ENCODE assay signal across 22 cellular contexts in the genomic region with DNA sequence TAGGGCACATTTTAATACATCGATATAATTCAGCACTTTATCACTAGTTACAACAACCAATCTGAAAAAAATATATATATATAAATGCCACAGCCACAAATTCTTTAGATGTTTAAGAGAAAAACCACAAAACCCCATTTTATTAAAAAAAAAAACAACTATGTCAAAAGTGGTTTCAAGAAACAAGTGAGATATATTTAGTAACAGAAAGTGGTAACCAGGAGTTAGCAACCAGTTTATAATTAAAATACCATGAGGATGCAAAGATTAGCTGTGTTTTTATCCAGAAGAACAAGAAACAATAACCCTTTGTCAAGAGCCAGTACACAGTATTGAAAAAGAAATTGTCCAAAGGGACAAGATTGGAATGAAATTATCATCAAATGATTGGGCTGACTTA. TPM values are rescaled to one million over a fixed set of nuclear protein-coding genes. Genes with fewer than 3 reads are reported as not detected.
DNase-seq lines count a peak whose midpoint lies in the region; ATAC-seq and TF ChIP-seq lines count a peak whose summit lies in the region.
"Had no signal": no experiment of that assay in that cellular context is flagged by ENCODE, and none has a peak within 500 bp of the region (broad histone marks: within the 10 kb centered on the region; RNA-seq: fewer than 3 reads in every experiment).

No MANE protein-coding gene starts in this region.

- peak overlapping the region; percentile 48 to 89 (median 71) for H3K4me3 Mint-ChIP-seq in immature natural killer cell
- H3K4me3 Mint-ChIP-seq in osteocyte (ENCODE audit: unreplicated experiment) = no peak overlapping the region
- H3K4me3 Mint-ChIP-seq: B cell had no signal

- no peaks in the 10 kb centered on the region for H4K20me1 ChIP-seq in KMS-11 (ENCODE audit: insufficient read depth)

- no peaks in the 10 kb centered on the region for H3K27me3 ChIP-seq in KMS-11 (ENCODE audit: insufficient read depth, low read depth)
- H3K27me3 ChIP-seq: SJSA1 had no signal

- peaks cover 0 to 21% (median 9%) of the 10 kb centered on the region in 6 donors for H3K9me3 Mint-ChIP-seq in immature natural killer cell
- peaks cover 19% of the 10 kb centered on the region for H3K9me3 Mint-ChIP-seq in osteocyte (ENCODE audit: unreplicated experiment)

- H3K4me1 ChIP-seq in KMS-11 (ENCODE audit: low read depth, poor library complexity, severe bottlenecking) = peaks cover 45% of the 10 kb centered on the region
- H3K4me1 ChIP-seq: SJSA1 had no signal

- H3K27ac Mint-ChIP-seq in immature natural killer cell (peak overlapping the region in 2 of 6 donors; percentile 17 to 82), osteocyte (ENCODE audit: unreplicated experiment) (no peak overlapping the region)
- H3K27ac Mint-ChIP-seq: B cell had no signal

- DNase-seq in astrocyte of the cerebellum (ENCODE audit: low read depth) (peak; percentile 9), immature natural killer cell (peak in 2 of 3 donors; percentile 21 to 42), hypothalamus (lab: John Stamatoyannopoulos, UW) (no peak), osteocyte (ENCODE audit: extremely low spot score, unreplicated experiment) (no peak), NCI-H2107 treated with DMSO at 0.1 percent for 48 hours (lab: John Stamatoyannopoulos, UW; ENCODE audit: unreplicated experiment) (no peak)
- DNase-seq: DMS153, GM23248, H7, Kasumi-1, MV-4-11, NCI-H1105 treated with DMSO at 0.1 percent for 48 hours, NCI-H146, NCI-H1930, NCI-H2107, NCI-H446, NCI-H524 treated with DMSO at 0.1 percent for 48 hours, Right ventricle myocardium superior, RPMI8226 had no signal

- no peaks in the 10 kb centered on the region for H3K36me3 ChIP-seq in KMS-11 (ENCODE audit: insufficient read depth)
- H3K36me3 ChIP-seq: SJSA1 had no signal

- H3K9ac ChIP-seq in KMS-11 = no peak overlapping the region
- H3K9ac ChIP-seq: GM23248 had no signal

- peak overlapping the region; percentile 18; the same call in 1 of the 2 replicates for H3K27ac ChIP-seq in KMS-11
- H3K27ac ChIP-seq: GM23248, SJSA1 had no signal

- H3K4me1 Mint-ChIP-seq in immature natural killer cell = peaks cover 19 to 34% of the 10 kb centered on the region in 2 donors
- H3K4me1 Mint-ChIP-seq in osteocyte (ENCODE audit: unreplicated experiment) = peaks cover 7% of the 10 kb centered on the region

- no peaks in the 10 kb centered on the region for H3K79me2 ChIP-seq in KMS-11 (ENCODE audit: insufficient read depth, low read depth)

- H3K36me3 Mint-ChIP-seq in immature natural killer cell (peaks cover 0 to 4% (median 0%) of the 10 kb centered on the region in 3 donors), osteocyte (ENCODE audit: unreplicated experiment) (peaks cover 1% of the 10 kb centered on the region)

- H3K27me3 Mint-ChIP-seq in immature natural killer cell (ENCODE audit: low read depth in 3 of 3) (peaks cover 6 to 25% (median 11%) of the 10 kb centered on the region in 3 donors), osteocyte (ENCODE audit: unreplicated experiment) (no peaks in the 10 kb centered on the region)

- in situ Hi-C loops in astrocyte of the cerebellum (cut with HindIII; ENCODE audit: low sequenced_read_pairs) = no loop called here

- peak overlapping the region; percentile 69 for H3K4me2 ChIP-seq in KMS-11

- H3K4me3 ChIP-seq in KMS-11 (IDR thresholded peaks at IDR 0.05; ENCODE audit: insufficient read depth, low read depth, low read length) (no peak overlapping the region), astrocyte of the cerebellum (ENCODE audit: low read depth, low read length) (no peak overlapping the region)
- H3K4me3 ChIP-seq: GM23248, SJSA1 had no signal

- TF ChIP-seq CTCF in KMS-11 (conservative IDR thresholded peaks at IDR 0.05; ENCODE audit: low read depth, low read length) (no peak), astrocyte of the cerebellum (IDR thresholded peaks at IDR 0.05; ENCODE audit: low read depth, low read length, missing control alignments) (no peak), osteocyte (IDR thresholded peaks at IDR 0.05) (no peak)

- H2AFZ ChIP-seq in KMS-11 (ENCODE audit: low read depth) = peak overlapping the region; percentile 39; the same call in 1 of the 2 replicates
- H2AFZ ChIP-seq: GM23248 had no signal

- ATAC-seq in GM19397 (IDR thresholded peaks at IDR 0.05; ENCODE audit: unreplicated experiment) = no peak

RNA-seq across cellular contexts. Expression of a gene that starts 14.8 kb away (rescaled TPM):
- polyA plus RNA-seq in immature natural killer cell = 10 to 100 TPM; 10.1 to 15.8 (median 12.7) TPM
- 52.1 and 54.8 TPM in 2 replicates for total RNA-seq in osteocyte

Comparison
In these comparisons a context has a peak if more than half of its experiments do, and no peak if none do; other contexts are left out.
1. DNase-seq: peak in astrocyte of the cerebellum (single experiment) and immature natural killer cell (2 of 3); none in hypothalamus (0 of 51), osteocyte (single experiment) and NCI-H2107 treated with DMSO at 0.1 percent for 48 hours (single experiment).